In the genomic region with DNA sequence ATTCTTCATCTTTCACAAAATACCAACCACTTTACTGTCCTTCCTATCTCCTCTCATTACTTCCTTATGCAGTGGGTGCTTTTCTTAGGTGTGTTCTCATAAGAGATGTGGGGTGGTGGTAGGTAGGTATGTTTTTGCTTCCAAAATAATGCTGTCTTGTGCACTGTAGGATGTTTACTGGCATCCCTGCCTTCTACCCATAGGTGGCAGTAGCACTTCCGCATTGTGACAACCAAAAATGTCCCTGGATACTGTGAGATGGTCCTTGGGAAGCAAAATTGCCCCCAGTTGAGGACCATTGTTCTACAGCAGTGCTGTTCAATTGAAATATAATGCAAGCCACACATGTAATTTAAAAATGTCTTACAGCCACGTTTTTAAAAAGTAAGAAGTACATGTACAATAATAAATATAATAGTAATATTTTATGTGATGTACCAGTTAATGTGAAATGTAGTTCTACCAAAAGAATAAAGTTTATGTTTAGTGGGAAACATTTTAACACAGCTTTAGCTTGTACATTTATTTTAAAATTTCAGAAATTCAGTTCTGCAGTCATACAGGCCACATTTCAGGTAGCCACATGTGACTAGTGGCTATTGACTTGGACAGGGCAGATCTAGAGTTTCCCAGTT, we compare ENCODE assay signal across 9 cellular contexts.
A peak's percentile ranks its signal among the peaks of the same experiment; 100 is the strongest.
DNase-seq lines count a peak whose midpoint lies in the region; ATAC-seq, FAIRE-seq and TF ChIP-seq lines count a peak whose summit lies in the region.
"Had no signal": no experiment of that assay in that cellular context is flagged by ENCODE, and none has a peak within 500 bp of the region (broad histone marks: within the 10 kb centered on the region; RNA-seq: fewer than 3 reads in every experiment).

No MANE protein-coding gene starts in this region.

- H3K4me1 Mint-ChIP-seq in CD4-positive, alpha-beta memory T cell, result peaks cover 0 to 2% (median under 1%) of the 10 kb centered on the region in 4 donors

- CTCF ChIA-PET in CD4-positive, alpha-beta memory T cell (lab: Charles Lee; ENCODE audit: partially characterized antibody), result interaction anchor here (1.0 kb wide), 1 partner anchor 9 kb away, joined by 4 read pairs; no protein-coding TSS in a partner anchor

- H3K4me3 ChIP-seq in CD4-positive, alpha-beta memory T cell (ENCODE audit: low read length in 2 of 2), result no peak overlapping the region
- H3K4me3 ChIP-seq in ascending aorta, result no peak overlapping the region
- H3K4me3 ChIP-seq: skin epidermis had no signal

- TF ChIP-seq POLR2A in GM12891 (IDR thresholded peaks at IDR 0.05; ENCODE audit: low read depth, low read length), result no peak

- no peaks in the 10 kb centered on the region for H3K9me3 ChIP-seq in CD4-positive, alpha-beta memory T cell (ENCODE audit: control insufficient read depth in 1 of 2, low read length in 2 of 2)
- no peaks in the 10 kb centered on the region for H3K9me3 ChIP-seq in ascending aorta

- DNase-seq in CD4-positive, alpha-beta memory T cell, result peak in 4 of 5 donors; percentile 8 to 36 (median 20)
- DNase-seq in GM12891 (ENCODE audit: insufficient read length, low spot score) (no peak), NCI-H1105 treated with DMSO at 0.1 percent for 48 hours (lab: John Stamatoyannopoulos, UW) (peak; percentile 42), ascending aorta (ENCODE audit: low spot score in 2 of 2) (no peak), kidney tubule cell (ENCODE audit: low spot score) (peak; percentile 46), NCI-H146 treated with DMSO at 0.1 percent for 48 hours (lab: John Stamatoyannopoulos, UW; ENCODE audit: unreplicated experiment) (no peak)

- H3K9me3 Mint-ChIP-seq in CD4-positive, alpha-beta memory T cell, result no peaks in the 10 kb centered on the region

- H3K27me3 Mint-ChIP-seq in CD4-positive, alpha-beta memory T cell, result no peaks in the 10 kb centered on the region

- H3K36me3 Mint-ChIP-seq in CD4-positive, alpha-beta memory T cell, result peaks cover 4 to 38% of the 10 kb centered on the region in 2 donors

- no peak overlapping the region for H3K27ac ChIP-seq in CD4-positive, alpha-beta memory T cell (ENCODE audit: low read depth, low read length)
- H3K27ac ChIP-seq in ascending aorta, result no peak overlapping the region
- H3K27ac ChIP-seq: skin epidermis had no signal

- no peaks in the 10 kb centered on the region for H3K27me3 ChIP-seq in CD4-positive, alpha-beta memory T cell (ENCODE audit: insufficient read depth, low read length)
- no peaks in the 10 kb centered on the region for H3K27me3 ChIP-seq in ascending aorta

- H3K4me3 Mint-ChIP-seq in CD4-positive, alpha-beta memory T cell, result no peak overlapping the region

- POLR2A ChIA-PET in CD4-positive, alpha-beta memory T cell (lab: Charles Lee; ENCODE audit: partially characterized antibody), result no interaction called here

- intact Hi-C loops in CD4-positive, alpha-beta memory T cell (cut with micrococcal nuclease), result loop anchor here (1.0 to 2.0 kb wide), 2 partner anchors 114 to 405 kb away; no protein-coding TSS in a partner anchor
- intact Hi-C loops in ascending aorta (cut with DNase I), result no loop called here

- FAIRE-seq in GM12891 (lab: Jason Lieb, UNC), result peak; percentile 91

- H3K27ac Mint-ChIP-seq in CD4-positive, alpha-beta memory T cell, result peak overlapping the region in 1 of 7 donors; percentile 50

- H3K4me1 ChIP-seq in CD4-positive, alpha-beta memory T cell (ENCODE audit: insufficient read depth, low read length), result no peaks in the 10 kb centered on the region
- H3K4me1 ChIP-seq in ascending aorta, result no peaks in the 10 kb centered on the region

- H3K36me3 ChIP-seq in CD4-positive, alpha-beta memory T cell (ENCODE audit: insufficient read depth, low read length), result no peaks in the 10 kb centered on the region
- H3K36me3 ChIP-seq in ascending aorta, result peaks cover 4 to 6% of the 10 kb centered on the region in 2 donors

- ATAC-seq in GM21360 (IDR thresholded peaks at IDR 0.05; ENCODE audit: unreplicated experiment) (no peak), GM21367 (IDR thresholded peaks at IDR 0.05; ENCODE audit: unreplicated experiment) (no peak)

- peak; percentile 21 to 61 (median 50) for TF ChIP-seq CTCF in ascending aorta (IDR thresholded peaks at IDR 0.05)

TF ChIP-seq in GM12891, 5 proteins besides CTCF, POLR2A, EP300 and RAD21:
- TF ChIP-seq SPI1 (IDR thresholded peaks at IDR 0.05; ENCODE audit: low read depth, low read length) (peak; percentile 78), POU2F2 (IDR thresholded peaks at IDR 0.05; ENCODE audit: low read depth, low read length) (no peak)

Comparison
In these comparisons a context has a peak if more than half of its experiments do, and no peak if none do; other contexts are left out.
1. DNase-seq: peak in CD4-positive, alpha-beta memory T cell (4 of 5), NCI-H1105 treated with DMSO at 0.1 percent for 48 hours (single experiment) and kidney tubule cell (single experiment); none in GM12891 (single experiment), ascending aorta (0 of 2) and NCI-H146 treated with DMSO at 0.1 percent for 48 hours (single experiment).